ENCODE assay signal across 19 cellular contexts in the genomic region with DNA sequence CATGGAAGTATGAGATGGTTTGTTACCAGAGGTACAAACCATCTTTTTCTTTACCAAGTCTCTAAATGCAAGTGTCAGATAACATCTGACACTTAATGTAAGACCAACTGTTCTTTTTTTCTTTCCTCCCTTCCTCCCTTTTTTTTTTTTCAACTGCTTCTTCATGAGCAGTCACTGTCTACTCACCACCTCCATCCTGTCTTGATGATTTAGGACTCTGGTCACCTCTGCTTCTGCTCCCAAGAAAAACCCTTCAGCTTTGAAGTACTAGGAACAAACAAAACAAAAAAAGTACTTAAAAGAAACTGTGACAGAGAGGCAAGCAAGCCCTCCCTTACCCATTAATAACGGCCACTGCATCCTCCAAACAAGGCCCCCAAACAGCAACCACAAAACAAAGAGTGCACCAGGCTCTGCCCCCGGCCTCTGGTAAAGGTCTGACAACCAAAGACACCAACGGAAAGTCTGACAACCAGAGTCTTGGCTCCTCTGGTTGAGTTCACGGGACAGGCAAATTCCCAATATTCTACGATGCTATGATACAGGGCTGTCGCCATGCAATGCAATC.
A peak's percentile ranks its signal among the peaks of the same experiment; 100 is the strongest.
DNase-seq lines count a peak whose midpoint lies in the region; ATAC-seq and TF ChIP-seq lines count a peak whose summit lies in the region.
"Had no signal": no experiment of that assay in that cellular context is flagged by ENCODE, and none has a peak within 500 bp of the region (broad histone marks: within the 10 kb centered on the region; RNA-seq: fewer than 3 reads in every experiment).

No MANE protein-coding gene starts in this region.

- peak overlapping the region; percentile 59 for H3K27ac Mint-ChIP-seq in T-helper 2 cell treated with Interferon-gamma antibody and Interleukin-4, amounts not matched to agents 5 μg/mL and 100 μg/mL, for 36 hours
- peak overlapping the region; percentile 55 for H3K27ac Mint-ChIP-seq in activated naive CD8-positive, alpha-beta T cell treated with anti-CD3 and anti-CD28 coated beads for 36 hours
- H3K27ac Mint-ChIP-seq in naive thymus-derived CD8-positive, alpha-beta T cell = peak overlapping the region in 9 of 10 donors; percentile 9 to 81 (median 67)
- H3K27ac Mint-ChIP-seq: activated B cell treated with CpG ODN at 0.5 μM for 24 hours, type B pancreatic cell had no signal

- no peaks in the 10 kb centered on the region for H3K4me1 ChIP-seq in stomach
- H3K4me1 ChIP-seq: parathyroid adenoma, right lobe of liver had no signal

- ATAC-seq in naive thymus-derived CD8-positive, alpha-beta T cell = no peak
- ATAC-seq in HG02970 (IDR thresholded peaks at IDR 0.05; ENCODE audit: low FRiP score, unreplicated experiment) (no peak), HG03108 (IDR thresholded peaks at IDR 0.05; ENCODE audit: unreplicated experiment) (no peak)
- ATAC-seq: HepG2, right lobe of liver had no signal

- peaks cover 33% of the 10 kb centered on the region for H3K9me3 Mint-ChIP-seq in T-helper 2 cell treated with Interferon-gamma antibody and Interleukin-4, amounts not matched to agents 5 μg/mL and 100 μg/mL, for 36 hours
- peaks cover 25% of the 10 kb centered on the region for H3K9me3 Mint-ChIP-seq in activated naive CD8-positive, alpha-beta T cell treated with anti-CD3 and anti-CD28 coated beads for 36 hours
- peaks cover 0 to 27% (median 9%) of the 10 kb centered on the region in 9 donors for H3K9me3 Mint-ChIP-seq in naive thymus-derived CD8-positive, alpha-beta T cell

- H3K36me3 Mint-ChIP-seq in T-helper 2 cell treated with Interferon-gamma antibody and Interleukin-4, amounts not matched to agents 5 μg/mL and 100 μg/mL, for 36 hours (ENCODE audit: low read depth) = peaks cover 14% of the 10 kb centered on the region
- H3K36me3 Mint-ChIP-seq in activated naive CD8-positive, alpha-beta T cell treated with anti-CD3 and anti-CD28 coated beads for 36 hours = no peaks in the 10 kb centered on the region
- peaks cover 0 to 17% (median 8%) of the 10 kb centered on the region in 3 donors for H3K36me3 Mint-ChIP-seq in naive thymus-derived CD8-positive, alpha-beta T cell
- H3K36me3 Mint-ChIP-seq: type B pancreatic cell had no signal

- TF ChIP-seq EP300 in stomach (IDR thresholded peaks at IDR 0.05) = no peak

- no peaks in the 10 kb centered on the region for H3K27me3 ChIP-seq in stomach
- H3K27me3 ChIP-seq: right lobe of liver had no signal

- H3K4me1 Mint-ChIP-seq in T-helper 2 cell treated with Interferon-gamma antibody and Interleukin-4, amounts not matched to agents 5 μg/mL and 100 μg/mL, for 36 hours (ENCODE audit: low read depth) = peaks cover 29% of the 10 kb centered on the region
- H3K4me1 Mint-ChIP-seq in activated naive CD8-positive, alpha-beta T cell treated with anti-CD3 and anti-CD28 coated beads for 36 hours = peaks cover 14% of the 10 kb centered on the region
- peaks cover 10 to 34% (median 18%) of the 10 kb centered on the region in 4 donors for H3K4me1 Mint-ChIP-seq in naive thymus-derived CD8-positive, alpha-beta T cell

- 56 to 74% (median 63%) methylated on average over 6 of the region's 6 CpGs for WGBS in stomach, 5 donors

- TF ChIP-seq CTCF in stomach (IDR thresholded peaks at IDR 0.05) = no peak

- H3K27me3 Mint-ChIP-seq in T-helper 2 cell treated with Interferon-gamma antibody and Interleukin-4, amounts not matched to agents 5 μg/mL and 100 μg/mL, for 36 hours (ENCODE audit: low read depth) = no peaks in the 10 kb centered on the region
- H3K27me3 Mint-ChIP-seq in activated naive CD8-positive, alpha-beta T cell treated with anti-CD3 and anti-CD28 coated beads for 36 hours = no peaks in the 10 kb centered on the region
- H3K27me3 Mint-ChIP-seq in naive thymus-derived CD8-positive, alpha-beta T cell = no peaks in the 10 kb centered on the region
- H3K27me3 Mint-ChIP-seq: type B pancreatic cell had no signal

- H3K27ac ChIP-seq in KOPT-K1 (ENCODE audit: low read depth, low read length, poor library complexity, severe bottlenecking) = peak overlapping the region; percentile 95
- H3K27ac ChIP-seq in stomach = no peak overlapping the region
- H3K27ac ChIP-seq: parathyroid adenoma, right lobe of liver, RWPE1 had no signal

- H3K4me3 ChIP-seq in stomach = no peak overlapping the region
- H3K4me3 ChIP-seq: right lobe of liver had no signal

- POLR2A ChIA-PET in naive thymus-derived CD8-positive, alpha-beta T cell (lab: Charles Lee) = interaction anchor here (1.2 to 1.5 kb wide), 3 partner anchors 12 to 63 kb away, joined by 3 to 4 read pairs (median 3); no protein-coding TSS in a partner anchor

- TF ChIP-seq POLR2A in stomach (IDR thresholded peaks at IDR 0.05) = no peak

- peak overlapping the region; percentile 33 for H3K4me3 Mint-ChIP-seq in T-helper 2 cell treated with Interferon-gamma antibody and Interleukin-4, amounts not matched to agents 5 μg/mL and 100 μg/mL, for 36 hours
- H3K4me3 Mint-ChIP-seq in activated naive CD8-positive, alpha-beta T cell treated with anti-CD3 and anti-CD28 coated beads for 36 hours = no peak overlapping the region
- peak overlapping the region in 3 of 10 donors; percentile 5 to 18 (median 14) for H3K4me3 Mint-ChIP-seq in naive thymus-derived CD8-positive, alpha-beta T cell
- H3K4me3 Mint-ChIP-seq: type B pancreatic cell had no signal

- H3K36me3 ChIP-seq in KOPT-K1 (ENCODE audit: insufficient read depth, low read length) (0 out of 2 replicates have a peak, but pooled peaks cover 3% of the 10 kb centered on the region), stomach (no peaks in the 10 kb centered on the region)
- H3K36me3 ChIP-seq: right lobe of liver had no signal

- H3K9me3 ChIP-seq in KOPT-K1 (ENCODE audit: insufficient read depth, low read length, poor library complexity, severe bottlenecking) (peaks cover 36% of the 10 kb centered on the region), stomach (peaks cover 0 to 20% (median 13%) of the 10 kb centered on the region in 4 donors)
- H3K9me3 ChIP-seq: right lobe of liver, SK-N-SH had no signal

- intact Hi-C loops in stomach (cut with DNase I; ENCODE audit: low total_unique reads) = no loop called here

- DNase-seq in T-helper 2 cell treated with Interferon-gamma antibody and Interleukin-4, amounts not matched to agents 5 μg/mL and 100 μg/mL, for 36 hours (ENCODE audit: low spot score) = no peak
- DNase-seq in T-helper 2 cell (no peak), stomach (no peak)
- no peak for DNase-seq in activated naive CD8-positive, alpha-beta T cell treated with anti-CD3 and anti-CD28 coated beads for 36 hours
- DNase-seq in naive thymus-derived CD8-positive, alpha-beta T cell = no peak
- DNase-seq: 8988T, activated B cell treated with CpG ODN at 0.5 μM for 24 hours, AML-193, COR-L47, DMS79 treated with DMSO at 0.1 percent for 48 hours, right lobe of liver, SK-N-SH had no signal
